8 cellular contexts compared by ENCODE assay signal in genomic region chr2:37326285-37326684, GRCh38. TPM values are rescaled to one million over a fixed set of nuclear protein-coding genes. Genes with fewer than 3 reads are reported as not detected.
DNase-seq lines count a peak whose midpoint lies in the region; ATAC-seq and TF ChIP-seq lines count a peak whose summit lies in the region.

No MANE protein-coding gene starts in this region.

- ATAC-seq in GM18517 (IDR thresholded peaks at IDR 0.05; ENCODE audit: unreplicated experiment) (no peak), GM19023 (IDR thresholded peaks at IDR 0.05; ENCODE audit: unreplicated experiment) (no peak)

- H3K4me1 ChIP-seq in ACC112 (ENCODE audit: control insufficient read depth, insufficient read depth, low read length, unreplicated experiment): peaks cover 18% of the 10 kb centered on the region
- H3K4me1 ChIP-seq in BE2C: peaks cover 2% of the 10 kb centered on the region; the same call in 1 of the 2 replicates

- peak; percentile 77 to 81 for DNase-seq in Kasumi-1 (lab: John Stamatoyannopoulos, UW)
- DNase-seq in choroid plexus epithelial cell (ENCODE audit: low read depth): peak; percentile 93
- DNase-seq in mesothelial cell of epicardium (ENCODE audit: low spot score in 2 of 2, unreplicated experiment in 2 of 2): no peak
- no peak for DNase-seq in BE2C
- DNase-seq in NCI-H1092 treated with DMSO at 0.1 percent for 48 hours (lab: John Stamatoyannopoulos, UW): no peak

- H3K9me3 Mint-ChIP-seq in mesothelial cell of epicardium: no peaks in the 10 kb centered on the region

- H3K27me3 ChIP-seq in ACC112 (ENCODE audit: insufficient read depth, low read length) (no peaks in the 10 kb centered on the region), BE2C (no peaks in the 10 kb centered on the region)

- H3K27me3 Mint-ChIP-seq in mesothelial cell of epicardium (ENCODE audit: low read depth): no peaks in the 10 kb centered on the region

- H3K79me2 ChIP-seq in ACC112 (ENCODE audit: control insufficient read depth, insufficient read depth, low read length, unreplicated experiment): peaks cover 30% of the 10 kb centered on the region

- peak overlapping the region; percentile 64 for H3K27ac ChIP-seq in ACC112 (ENCODE audit: low read depth, low read length)

- peak overlapping the region; percentile 3 for H3K27ac Mint-ChIP-seq in mesothelial cell of epicardium

- H3K36me3 ChIP-seq in ACC112 (ENCODE audit: insufficient read depth, low read length) (no peaks in the 10 kb centered on the region), BE2C (no peaks in the 10 kb centered on the region; the same call in 1 of the 2 replicates)

- H3K4me1 Mint-ChIP-seq in mesothelial cell of epicardium: peaks cover 36% of the 10 kb centered on the region

- peak overlapping the region; percentile 52 for H2AFZ ChIP-seq in ACC112 (ENCODE audit: low read length, unreplicated experiment)

- H3K9me3 ChIP-seq in BE2C: no peaks in the 10 kb centered on the region

- H3K4me3 ChIP-seq in ACC112 (ENCODE audit: low read depth, low read length) (peak overlapping the region; percentile 98), choroid plexus epithelial cell (ENCODE audit: low read depth, low read length) (peak overlapping the region; percentile 33), BE2C (ENCODE audit: low read depth, low read length) (no peak overlapping the region)

- peak overlapping the region; percentile 27 for H3K4me3 Mint-ChIP-seq in mesothelial cell of epicardium

- TF ChIP-seq CTCF in choroid plexus epithelial cell (conservative IDR thresholded peaks at IDR 0.05; ENCODE audit: low read depth, low read length): no peak
- TF ChIP-seq CTCF in mesothelial cell of epicardium (IDR thresholded peaks at IDR 0.05; ENCODE audit: unreplicated experiment): no peak
- TF ChIP-seq CTCF in BE2C (IDR thresholded peaks at IDR 0.05; ENCODE audit: low read depth, low read length): no peak

- H3K36me3 Mint-ChIP-seq in mesothelial cell of epicardium: no peaks in the 10 kb centered on the region

RNA-seq across cellular contexts. Expression of gene PRKD3, which starts 1.7 kb away (rescaled TPM):
- total RNA-seq in mesothelial cell of epicardium: 65.5 to 67.3 TPM (median 66.9 TPM) in 3 replicates
- polyA plus RNA-seq in BE2C (2012; ENCODE audit: insufficient read depth, insufficient read length, low read depth): 24.5 TPM

RNA-seq across cellular contexts. Expression of gene QPCT, which starts 18.1 kb away (rescaled TPM):
- total RNA-seq in mesothelial cell of epicardium: 0.16 to 0.45 TPM (median 0.36 TPM) in 3 replicates
- 7.5 TPM for polyA plus RNA-seq in BE2C (2012; ENCODE audit: insufficient read depth, insufficient read length, low read depth)

Comparison
In these comparisons a context has a peak if more than half of its experiments do, and no peak if none do; other contexts are left out.
1. DNase-seq: peak in Kasumi-1 (2 of 2) and choroid plexus epithelial cell (single experiment); none in mesothelial cell of epicardium (0 of 2), BE2C (single experiment) and NCI-H1092 treated with DMSO at 0.1 percent for 48 hours (single experiment).